In the genomic region with DNA sequence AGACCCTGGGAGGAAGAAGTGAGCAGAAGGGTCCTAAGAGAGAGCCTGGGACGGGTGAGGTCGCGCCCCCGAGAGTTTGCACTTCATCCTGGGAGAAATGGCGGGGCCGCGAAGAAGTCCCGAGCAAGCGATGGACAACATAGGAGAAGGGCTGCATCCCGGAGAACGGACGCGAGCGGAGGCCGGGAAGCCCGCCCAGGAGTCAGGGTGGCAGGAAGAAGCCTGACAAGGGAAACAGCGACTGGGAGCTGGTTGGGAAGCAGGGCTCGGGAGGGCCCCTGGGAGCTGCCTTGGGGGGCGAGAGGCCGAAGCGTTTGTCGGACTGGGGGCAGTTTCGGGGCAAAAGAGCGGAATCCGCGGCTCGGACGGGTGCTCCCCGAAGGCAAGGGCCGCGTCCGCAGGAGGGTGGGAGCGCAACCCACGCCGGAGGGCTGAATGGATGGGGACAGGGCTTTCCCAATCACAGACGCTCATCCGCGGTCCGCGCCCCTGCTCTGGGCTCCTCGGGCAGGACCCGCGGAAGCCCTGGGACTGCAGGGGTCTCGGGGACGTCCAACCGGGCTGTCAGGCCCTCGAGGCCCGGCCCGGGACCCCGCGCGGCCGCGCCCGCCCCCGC, we compare ENCODE assay signal across 7 cellular contexts. TPM values are rescaled to one million over a fixed set of nuclear protein-coding genes. Genes with fewer than 3 reads are reported as not detected.
A peak's percentile ranks its signal among the peaks of the same experiment; 100 is the strongest.
DNase-seq lines count a peak whose midpoint lies in the region; ATAC-seq, FAIRE-seq and TF ChIP-seq lines count a peak whose summit lies in the region.
"Had no signal": no experiment of that assay in that cellular context is flagged by ENCODE, and none has a peak within 500 bp of the region (broad histone marks: within the 10 kb centered on the region; RNA-seq: fewer than 3 reads in every experiment).

No MANE protein-coding gene starts in this region.

- H3K9ac ChIP-seq in GM23248 (peak overlapping the region; percentile 86), SK-N-SH (peak overlapping the region; percentile 84), iPS-18a (ENCODE audit: low read length) (peak overlapping the region; percentile 26)

- H3F3A ChIP-seq in GM23248 (ENCODE audit: insufficient read depth) = no peaks in the 10 kb centered on the region
- no peaks in the 10 kb centered on the region for H3F3A ChIP-seq in SK-N-SH (replicated peaks; ENCODE audit: insufficient read depth)

- H3K9me3 ChIP-seq in GM23248 (ENCODE audit: low read depth) (no peaks in the 10 kb centered on the region), SK-N-SH (no peaks in the 10 kb centered on the region), iPS-18a (ENCODE audit: control insufficient read depth, low read depth, low read length) (no peaks in the 10 kb centered on the region), aorta (ENCODE audit: control insufficient read depth, low read length) (no peaks in the 10 kb centered on the region)

- in situ Hi-C loops in GM23248 (cut with MboI) = no loop called here

- H2AFZ ChIP-seq in GM23248 (peak overlapping the region; percentile 29; the same call in 1 of the 2 replicates), SK-N-SH (ENCODE audit: low read depth) (no peak overlapping the region)

- H3K27me3 ChIP-seq in GM23248 (replicated peaks; ENCODE audit: insufficient read depth) = no peaks in the 10 kb centered on the region
- no peaks in the 10 kb centered on the region for H3K27me3 ChIP-seq in SK-N-SH (ENCODE audit: insufficient read depth)
- H3K27me3 ChIP-seq in iPS-18a (ENCODE audit: control insufficient read depth, insufficient read depth, low read length) = peaks cover 7% of the 10 kb centered on the region
- no peaks in the 10 kb centered on the region for H3K27me3 ChIP-seq in aorta (ENCODE audit: control insufficient read depth in 1 of 2, insufficient read depth in 2 of 2, low read length in 1 of 2)

- no peaks in the 10 kb centered on the region for H3K9me2 ChIP-seq in GM23248 (ENCODE audit: insufficient read depth)
- no peaks in the 10 kb centered on the region for H3K9me2 ChIP-seq in SK-N-SH

- H3K27ac ChIP-seq in GM23248 (peak overlapping the region; percentile 68), SK-N-SH (ENCODE audit: low read depth in 2 of 2, low read length in 1 of 2) (peak overlapping the region; percentile 41 to 62; a peak in 3 of 4 replicates), iPS-18a (ENCODE audit: low read length) (no peak overlapping the region), aorta (ENCODE audit: low read depth in 1 of 2, low read length in 2 of 2) (peak overlapping the region in 1 of 2 donors; percentile 53)

- 1% methylated on average over 42 to 43 of the region's 56 CpGs for WGBS in GM23248 (ENCODE audit: low coverage in 1 of 2, low lambda C conversion rate in 2 of 2, missing lambda C conversion rate in 2 of 2), 2 experiments
- under 1% methylated on average over 18 of the region's 56 CpGs for WGBS in SK-N-SH (ENCODE audit: low lambda C conversion rate)
- WGBS in aorta, 2 donors = 0% methylated on average over 29 to 56 of the region's 56 CpGs

- peak overlapping the region; percentile 95 for H3K4me3 ChIP-seq in GM23248
- peak overlapping the region; percentile 86 to 93 for H3K4me3 ChIP-seq in SK-N-SH (ENCODE audit: low read depth in 2 of 2, low read length in 1 of 2)
- H3K4me3 ChIP-seq in iPS-18a (ENCODE audit: low read length) = peak overlapping the region; percentile 76
- H3K4me3 ChIP-seq in aorta (ENCODE audit: low read length in 2 of 2) = peak overlapping the region; percentile 35 to 88

- no peak for FAIRE-seq in GM19239 (lab: Jason Lieb, UNC)
- FAIRE-seq: frontal cortex had no signal

- H3K36me3 ChIP-seq in GM23248 (ENCODE audit: low read depth) (no peaks in the 10 kb centered on the region), SK-N-SH (replicated peaks in 1 of 2; ENCODE audit: control insufficient read depth in 1 of 2, insufficient read depth in 2 of 2, low read length in 1 of 2) (peaks cover 0 to 7% of the 10 kb centered on the region in 2 experiments), iPS-18a (ENCODE audit: control insufficient read depth, low read depth, low read length) (no peaks in the 10 kb centered on the region), aorta (ENCODE audit: control insufficient read depth in 1 of 2, insufficient read depth in 2 of 2, low read length in 1 of 2) (no peaks in the 10 kb centered on the region)

- peak overlapping the region; percentile 94 for H3K4me2 ChIP-seq in GM23248 (ENCODE audit: unreplicated experiment)
- H3K4me2 ChIP-seq in SK-N-SH = peak overlapping the region; percentile 100

- no peak for TF ChIP-seq CTCF in SK-N-SH (IDR thresholded peaks at IDR 0.05)

- H3K4me1 ChIP-seq in GM23248 (ENCODE audit: insufficient read depth) (peaks cover 17% of the 10 kb centered on the region), SK-N-SH (ENCODE audit: control insufficient read depth in 1 of 2, insufficient read depth in 2 of 2, low read depth in 1 of 2, low read length in 1 of 2) (peaks cover 6 to 23% of the 10 kb centered on the region in 2 experiments; a peak in 1 of 4 replicates), iPS-18a (ENCODE audit: control insufficient read depth, low read depth, low read length) (no peaks in the 10 kb centered on the region), aorta (ENCODE audit: control insufficient read depth in 1 of 2, insufficient read depth in 2 of 2, low read length in 2 of 2) (no peaks in the 10 kb centered on the region)

- POLR2A ChIA-PET in SK-N-SH (lab: Yijun Ruan, JAX) = interaction anchor here (0.6 to 1.9 kb wide), 4 partner anchors 9 to 167 kb away, joined by 3 to 7 read pairs (median 3); no protein-coding TSS in a partner anchor

- H3K79me2 ChIP-seq in GM23248 (ENCODE audit: insufficient read depth) (peaks cover 53% of the 10 kb centered on the region), SK-N-SH (ENCODE audit: insufficient read depth) (peaks cover 46% of the 10 kb centered on the region)

- TF ChIP-seq EP300 in SK-N-SH (IDR thresholded peaks at IDR 0.05; ENCODE audit: borderline replicate concordance in 1 of 2, low read depth in 1 of 2, low read length in 1 of 2) = no peak

- 0 out of 2 replicates have a peak, but pooled peaks cover 4% of the 10 kb centered on the region for H4K20me1 ChIP-seq in GM23248 (ENCODE audit: insufficient read depth)
- peaks cover 40% of the 10 kb centered on the region for H4K20me1 ChIP-seq in SK-N-SH (ENCODE audit: insufficient read depth)

- ATAC-seq in aorta (ENCODE audit: low FRiP score) = no peak

- CTCF ChIA-PET in SK-N-SH (lab: Yijun Ruan, JAX) = interaction anchor here (1.0 to 1.4 kb wide), 5 partner anchors 11 to 184 kb away, joined by 3 to 6 read pairs (median 3); no protein-coding TSS in a partner anchor

- intact Hi-C loops in aorta (cut with DNase I) = no loop called here

- TF ChIP-seq RAD21 in SK-N-SH (IDR thresholded peaks at IDR 0.05; ENCODE audit: low read length) = no peak

- DNase-seq in GM23248 = peak; percentile 61
- peak; percentile 75 for DNase-seq in SK-N-SH
- no peak for DNase-seq in aorta
- DNase-seq in GM19239 (ENCODE audit: insufficient read length, low spot score) = no peak
- DNase-seq in NCI-H2227 (lab: John Stamatoyannopoulos, UW; ENCODE audit: unreplicated experiment) = no peak

TF ChIP-seq in SK-N-SH, 30 proteins besides CTCF, POLR2A, EP300 and RAD21 (continues in another document):
- no peak for TF ChIP-seq ELF1 (IDR thresholded peaks at IDR 0.05)
- TF ChIP-seq TEAD4 (IDR thresholded peaks at IDR 0.05; ENCODE audit: borderline replicate concordance, insufficient read depth) = no peak
- TF ChIP-seq, protein P1, sequence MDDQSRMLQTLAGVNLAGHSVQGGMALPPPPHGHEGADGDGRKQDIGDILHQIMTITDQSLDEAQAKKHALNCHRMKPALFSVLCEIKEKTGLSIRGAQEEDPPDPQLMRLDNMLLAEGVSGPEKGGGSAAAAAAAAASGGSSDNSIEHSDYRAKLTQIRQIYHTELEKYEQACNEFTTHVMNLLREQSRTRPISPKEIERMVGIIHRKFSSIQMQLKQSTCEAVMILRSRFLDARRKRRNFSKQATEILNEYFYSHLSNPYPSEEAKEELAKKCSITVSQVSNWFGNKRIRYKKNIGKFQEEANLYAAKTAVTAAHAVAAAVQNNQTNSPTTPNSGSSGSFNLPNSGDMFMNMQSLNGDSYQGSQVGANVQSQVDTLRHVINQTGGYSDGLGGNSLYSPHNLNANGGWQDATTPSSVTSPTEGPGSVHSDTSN (IDR thresholded peaks at IDR 0.05) = no peak

RNA-seq across cellular contexts. Expression of gene ABHD17A, which starts 0.5 kb away (rescaled TPM):
- 147 and 157 TPM in 2 replicates for total RNA-seq in GM23248 (2014; rRNA removed; shearing (Covaris generic))
- polyA plus RNA-seq in GM23248 (2016; fragmentation: Nextera tagmentation; extraction: Ambion mirVana) (37.6 and 39.4 TPM in 2 replicates), SK-N-SH (2012; rRNA removed) (61.1 and 69.1 TPM in 2 replicates), aorta (100 to 1,000 TPM in 1 of 2 donors, 10 to 100 TPM in 1; 48.8 to 116 TPM)
- polyA plus RNA-seq in SK-N-SH (2012; cell fraction: cytosol; rRNA removed) = 25.5 and 46.5 TPM in 2 replicates
- 86.6 and 88.2 TPM in 2 replicates for polyA plus RNA-seq in SK-N-SH (2012; cell fraction: nucleus; rRNA removed)
- total RNA-seq in aorta = 10 to 100 TPM; 54.8 to 64.6 TPM

RNA-seq across cellular contexts. Expression of gene ADAT3, which starts 20.4 kb away (rescaled TPM):
- 0.22 and 3.2 TPM in 2 replicates for total RNA-seq in GM23248 (2014; rRNA removed; shearing (Covaris generic))
- polyA plus RNA-seq in GM23248 (2016; fragmentation: Nextera tagmentation; extraction: Ambion mirVana) = 2.4 and 3.2 TPM in 2 replicates
- polyA plus RNA-seq in SK-N-SH (2012; rRNA removed) = 1.7 and 2.8 TPM in 2 replicates
- 1.3 and 2.1 TPM in 2 replicates for polyA plus RNA-seq in SK-N-SH (2012; cell fraction: cytosol; rRNA removed)
- polyA plus RNA-seq in SK-N-SH (2012; cell fraction: nucleus; rRNA removed) = 7.3 and 12.1 TPM in 2 replicates
- 1 to 10 TPM; 3.3 to 5.5 TPM for total RNA-seq in aorta
- polyA plus RNA-seq in aorta = 1 to 10 TPM; 1.5 to 5.6 TPM

RNA-seq across cellular contexts. Expression of gene SCAMP4, which starts 20.4 kb away (rescaled TPM):
- 110 and 185 TPM in 2 replicates for total RNA-seq in GM23248 (2014; rRNA removed; shearing (Covaris generic))
- 73.9 and 81.9 TPM in 2 replicates for polyA plus RNA-seq in GM23248 (2016; fragmentation: Nextera tagmentation; extraction: Ambion mirVana)
- 11.8 and 30.0 TPM in 2 replicates for polyA plus RNA-seq in SK-N-SH (2012; rRNA removed)
- polyA plus RNA-seq in SK-N-SH (2012; cell fraction: cytosol; rRNA removed) = 16.4 and 28.2 TPM in 2 replicates
- polyA plus RNA-seq in SK-N-SH (2012; cell fraction: nucleus; rRNA removed) = 67.1 and 70.7 TPM in 2 replicates
- total RNA-seq in aorta = 10 to 100 TPM; 38.8 to 49.6 TPM
- 10 to 100 TPM; 10.1 to 19.1 TPM for polyA plus RNA-seq in aorta

RNA-seq across cellular contexts. Expression of gene KLF16, which starts 21.4 kb away (rescaled TPM):
- total RNA-seq in GM23248 (2014; rRNA removed; shearing (Covaris generic)) = 8.9 and 11.0 TPM in 2 replicates
- polyA plus RNA-seq in GM23248 (2016; fragmentation: Nextera tagmentation; extraction: Ambion mirVana) (4.2 and 4.6 TPM in 2 replicates), SK-N-SH (2012; rRNA removed) (11.3 and 16.1 TPM in 2 replicates), aorta (1 to 10 TPM; 5.1 to 6.6 TPM)
- polyA plus RNA-seq in SK-N-SH (2012; cell fraction: cytosol; rRNA removed) = 11.6 and 17.8 TPM in 2 replicates
- polyA plus RNA-seq in SK-N-SH (2012; cell fraction: nucleus; rRNA removed) = 28.7 and 43.5 TPM in 2 replicates
- 10 to 100 TPM; 17.3 to 18.3 TPM for total RNA-seq in aorta

RNA-seq across cellular contexts. Expression of gene REXO1, which starts 36.5 kb away (rescaled TPM):
- total RNA-seq in GM23248 (2014; rRNA removed; shearing (Covaris generic)) = 4.2 and 5.2 TPM in 2 replicates
- polyA plus RNA-seq in GM23248 (2016; fragmentation: Nextera tagmentation; extraction: Ambion mirVana) (4.2 and 4.9 TPM in 2 replicates), SK-N-SH (2012; rRNA removed) (9.0 and 18.8 TPM in 2 replicates), aorta (10 to 100 TPM in 1 of 2 donors, 1 to 10 TPM in 1; 4.8 to 25.6 TPM)
- 7.1 and 12.6 TPM in 2 replicates for polyA plus RNA-seq in SK-N-SH (2012; cell fraction: cytosol; rRNA removed)
- polyA plus RNA-seq in SK-N-SH (2012; cell fraction: nucleus; rRNA removed) = 87.2 and 224 TPM in 2 replicates
- total RNA-seq in aorta = 10 to 100 TPM; 27.7 to 29.9 TPM

Comparison
In these comparisons a context has a peak if more than half of its experiments do, and no peak if none do; other contexts are left out.
1. DNase-seq: peak in GM23248 (single experiment) and SK-N-SH (single experiment); none in aorta (0 of 2), GM19239 (single experiment) and NCI-H2227 (single experiment).
2. H3K9ac ChIP-seq: peak in every context shown above with its lines; median percentile 86 in GM23248; 84 in SK-N-SH; 26 in iPS-18a.
3. Peak in every context shown above with its lines, with median percentiles within 50 percentile points of each other: H3K4me3 ChIP-seq.